In the genomic region with DNA sequence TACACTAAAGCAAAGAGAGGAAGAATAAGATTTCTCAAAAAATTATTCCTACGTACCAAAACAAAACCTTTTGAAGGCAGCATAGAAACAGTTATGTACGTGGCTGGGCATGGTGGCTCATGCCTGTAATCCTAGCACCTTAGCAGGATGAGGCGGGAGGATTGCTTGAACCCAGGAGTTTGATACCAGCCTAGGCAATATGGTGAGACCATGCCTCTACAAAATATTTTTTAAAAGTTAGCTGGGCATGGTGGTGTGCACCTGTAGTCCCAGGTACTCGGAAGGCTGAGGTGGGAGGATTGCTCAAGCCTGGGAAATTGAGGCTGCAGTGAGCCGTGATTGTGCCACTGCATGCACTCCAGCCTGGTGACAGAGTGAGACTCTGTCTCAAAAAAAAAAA, we compare ENCODE assay signal across 22 cellular contexts. TPM values are rescaled to one million over a fixed set of nuclear protein-coding genes. Genes with fewer than 3 reads are reported as not detected.
"Had no signal": no experiment of that assay in that cellular context is flagged by ENCODE, and none has a peak within 500 bp of the region (broad histone marks: within the 10 kb centered on the region; RNA-seq: fewer than 3 reads in every experiment).

No MANE protein-coding gene starts in this region.

- DNase-seq: colonic mucosa; cortex of kidney; effector CD8-positive, alpha-beta T cell; effector memory CD8-positive, alpha-beta T cell; esophagus squamous epithelium; foreskin fibroblast; foreskin melanocyte; gastrocnemius medialis; glutamatergic neuron; heart right ventricle; hippocampal formation; left cardiac atrium; left lung; left ventricle myocardium superior; lower lobe of right lung; mammary epithelial cell; mesendoderm; midbrain; naive thymus-derived CD4-positive, alpha-beta T cell had no signal

- H3K9me3 ChIP-seq: colonic mucosa, esophagus squamous epithelium, gastrocnemius medialis, heart right ventricle, left lung, lower lobe of right lung had no signal

- H3K36me3 Mint-ChIP-seq: memory B cell; naive thymus-derived CD4-positive, alpha-beta T cell had no signal

- H3K4me3 Mint-ChIP-seq: dendritic cell treated with granulocyte-macrophage colony-stimulating factor and Interleukin-4, amounts not matched to agents 40 ng/mL and 50 ng/mL, for 4 days; effector memory CD8-positive, alpha-beta T cell; memory B cell; naive thymus-derived CD4-positive, alpha-beta T cell had no signal

- ATAC-seq: effector memory CD8-positive, alpha-beta T cell; gastrocnemius medialis; heart right ventricle; left cardiac atrium; left lung; left ventricle myocardium superior; lower lobe of right lung; naive thymus-derived CD4-positive, alpha-beta T cell had no signal

- H3K4me1 Mint-ChIP-seq: memory B cell; naive thymus-derived CD4-positive, alpha-beta T cell had no signal

- H3K36me3 ChIP-seq: colonic mucosa, esophagus squamous epithelium, gastrocnemius medialis, heart right ventricle, left lung, lower lobe of right lung had no signal

- H3K27ac ChIP-seq: colonic mucosa, esophagus squamous epithelium, gastrocnemius medialis, heart right ventricle, left lung, lower lobe of right lung had no signal

- H3K27me3 ChIP-seq: colonic mucosa had no signal

- H3K4me3 ChIP-seq: colonic mucosa, esophagus squamous epithelium, gastrocnemius medialis, heart right ventricle, left lung, lower lobe of right lung had no signal

- H3K27ac Mint-ChIP-seq: dendritic cell treated with granulocyte-macrophage colony-stimulating factor and Interleukin-4, amounts not matched to agents 40 ng/mL and 50 ng/mL, for 4 days; effector memory CD8-positive, alpha-beta T cell; memory B cell; naive thymus-derived CD4-positive, alpha-beta T cell had no signal

- H3K9me3 Mint-ChIP-seq: dendritic cell treated with granulocyte-macrophage colony-stimulating factor and Interleukin-4, amounts not matched to agents 40 ng/mL and 50 ng/mL, for 4 days; effector memory CD8-positive, alpha-beta T cell; memory B cell; naive thymus-derived CD4-positive, alpha-beta T cell had no signal

- H3K4me1 ChIP-seq: colonic mucosa, esophagus squamous epithelium, gastrocnemius medialis, heart right ventricle, left lung, lower lobe of right lung had no signal

RNA-seq across cellular contexts. Expression of a gene that starts 14.9 kb away (rescaled TPM):
- total RNA-seq: dermis microvascular lymphatic vessel endothelial cell; naive thymus-derived CD4-positive, alpha-beta T cell had no signal
- polyA plus RNA-seq: naive thymus-derived CD4-positive, alpha-beta T cell had no signal
